In the genomic region with DNA sequence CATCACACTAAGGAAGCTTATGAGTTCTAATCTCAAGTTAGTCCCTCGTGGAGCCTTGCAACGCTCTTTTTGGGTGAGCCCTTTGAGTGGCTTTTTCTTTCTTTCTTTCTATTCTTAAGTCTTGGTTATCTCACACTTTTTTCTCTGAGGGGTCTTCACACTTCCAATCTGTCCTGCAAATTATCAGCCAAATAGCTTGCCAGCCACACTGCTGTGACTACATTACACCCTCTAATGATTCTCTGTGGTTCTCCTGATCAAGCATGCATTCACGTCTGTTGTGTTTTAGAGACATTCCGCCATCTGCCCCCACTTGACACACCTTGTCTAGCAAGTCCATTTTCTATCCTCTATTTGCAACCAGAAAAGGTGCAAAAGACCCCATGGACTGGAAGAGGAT, we compare ENCODE assay signal across 22 cellular contexts.
A peak's percentile ranks its signal among the peaks of the same experiment; 100 is the strongest.
DNase-seq lines count a peak whose midpoint lies in the region; FAIRE-seq and TF ChIP-seq lines count a peak whose summit lies in the region.
"Had no signal": no experiment of that assay in that cellular context is flagged by ENCODE, and none has a peak within 500 bp of the region (broad histone marks: within the 10 kb centered on the region; RNA-seq: fewer than 3 reads in every experiment).

No MANE protein-coding gene starts in this region.

- no peak for TF ChIP-seq CTCF in PC-9 (conservative IDR thresholded peaks at IDR 0.05)
- TF ChIP-seq CTCF in tibial artery (IDR thresholded peaks at IDR 0.05), result no peak

- H3K27ac ChIP-seq in BLaER1 treated with 17β-estradiol and CSF1 and Interleukin-3, amounts not matched to agents 10 nM and 100 nM, result peak overlapping the region; percentile 43 to 90 (median 73); a peak in 21 of 22 replicates
- H3K27ac ChIP-seq in PC-9, result no peak overlapping the region
- H3K27ac ChIP-seq in mesendoderm (ENCODE audit: low read depth, low read length), result no peak overlapping the region
- no peak overlapping the region for H3K27ac ChIP-seq in tibial artery
- H3K27ac ChIP-seq: C4-2B, Peyer's patch, SK-N-MC had no signal

- H3K9ac ChIP-seq in BLaER1 treated with 17β-estradiol and CSF1 and Interleukin-3, amounts not matched to agents 10 nM and 100 nM, result peak overlapping the region in 7 of 11 experiments; percentile 16 to 69 (median 49); a peak in 12 of 22 replicates
- no peak overlapping the region for H3K9ac ChIP-seq in mesendoderm (ENCODE audit: low read length)

- no peak for TF ChIP-seq POLR2A in H54 (IDR thresholded peaks at IDR 0.05; ENCODE audit: low read depth, low read length)

- no peak overlapping the region for H4K5ac ChIP-seq in mesendoderm (ENCODE audit: low read length)

- H3K18ac ChIP-seq in mesendoderm (ENCODE audit: low read length), result no peak overlapping the region

- H3K36me3 ChIP-seq in BLaER1 treated with 17β-estradiol and CSF1 and Interleukin-3, amounts not matched to agents 10 nM and 100 nM, result peaks cover 0 to 3% (median 0%) of the 10 kb centered on the region in 11 experiments; a peak in 2 of 22 replicates
- H3K36me3 ChIP-seq in PC-9 (ENCODE audit: low read depth), result no peaks in the 10 kb centered on the region
- no peaks in the 10 kb centered on the region for H3K36me3 ChIP-seq in mesendoderm (ENCODE audit: control insufficient read depth, insufficient read depth, low read length)
- no peaks in the 10 kb centered on the region for H3K36me3 ChIP-seq in tibial artery
- H3K36me3 ChIP-seq: Peyer's patch had no signal

- H4K20me1 ChIP-seq in BLaER1 treated with 17β-estradiol and CSF1 and Interleukin-3, amounts not matched to agents 10 nM and 100 nM, result no peaks in the 10 kb centered on the region
- no peaks in the 10 kb centered on the region for H4K20me1 ChIP-seq in PC-9 (ENCODE audit: insufficient read depth)

- H2AFZ ChIP-seq in PC-9, result no peak overlapping the region

- intact Hi-C loops in PC-9 (cut with micrococcal nuclease; ENCODE audit: unreplicated experiment) (no loop called here), tibial artery (cut with DNase I; ENCODE audit: low total_unique reads) (no loop called here)

- H3K4ac ChIP-seq in mesendoderm (ENCODE audit: low read depth, low read length), result no peak overlapping the region

- no peaks in the 10 kb centered on the region for H3K27me3 ChIP-seq in BLaER1 treated with 17β-estradiol and CSF1 and Interleukin-3, amounts not matched to agents 10 nM and 100 nM
- H3K27me3 ChIP-seq in PC-9 (ENCODE audit: insufficient read depth, low read depth) (no peaks in the 10 kb centered on the region), mesendoderm (ENCODE audit: insufficient read depth, low read length, poor library complexity) (no peaks in the 10 kb centered on the region), tibial artery (no peaks in the 10 kb centered on the region)
- H3K27me3 ChIP-seq: Peyer's patch had no signal

- H2BK15ac ChIP-seq in mesendoderm (replicated peaks; ENCODE audit: low read depth), result no peak overlapping the region

- DNase-seq in H54 (ENCODE audit: insufficient read length, low spot score), result no peak
- no peak for DNase-seq in PC-9
- peak; percentile 90 for DNase-seq in mesendoderm
- no peak for DNase-seq in tibial artery
- DNase-seq in activated T-cell treated with anti-CD3 and anti-CD28 coated beads for 4 hours, result no peak
- DNase-seq in iPS-NIHi11 (ENCODE audit: low spot score), result no peak
- DNase-seq: CD8-positive, alpha-beta memory T cell; DMS 273 treated with DMSO at 0.1 percent for 48 hours; DMS79 treated with DMSO at 0.1 percent for 48 hours; GF-D8; NCI-H1092 treated with DMSO at 0.1 percent for 48 hours; NCI-H1436; NCI-H187; NCI-H2081 treated with DMSO at 0.1 percent for 48 hours; NCI-H2171; NCI-H526 treated with DMSO at 0.1 percent for 48 hours; Peyer's patch had no signal

- H4K8ac ChIP-seq in mesendoderm (ENCODE audit: low read depth, low read length), result no peak overlapping the region

- CTCF ChIA-PET in PC-9 (lab: Charles Lee), result no interaction called here

- peaks cover 6 to 30% (median 13%) of the 10 kb centered on the region in 11 experiments; a peak in 20 of 22 replicates for H3K9me3 ChIP-seq in BLaER1 treated with 17β-estradiol and CSF1 and Interleukin-3, amounts not matched to agents 10 nM and 100 nM (replicated peaks in 1 of 11)
- H3K9me3 ChIP-seq in PC-9 (ENCODE audit: insufficient read depth, low read depth), result no peaks in the 10 kb centered on the region
- no peaks in the 10 kb centered on the region for H3K9me3 ChIP-seq in tibial artery
- H3K9me3 ChIP-seq: Peyer's patch had no signal

- H3K79me1 ChIP-seq in mesendoderm (ENCODE audit: low read length), result no peaks in the 10 kb centered on the region

- H3K23ac ChIP-seq in mesendoderm (ENCODE audit: low read length), result no peak overlapping the region

- H2AK5ac ChIP-seq in mesendoderm (ENCODE audit: low read length), result no peak overlapping the region

- no peak overlapping the region for H2BK120ac ChIP-seq in mesendoderm (ENCODE audit: low read depth, low read length)

- FAIRE-seq in H54 (lab: Jason Lieb, UNC), result peak; percentile 67
- FAIRE-seq: A204.1, GM12891 had no signal

- 0 out of 2 replicates have a peak, but pooled peaks cover 4% of the 10 kb centered on the region for H3K9me2 ChIP-seq in PC-9 (ENCODE audit: insufficient read depth)

- POLR2A ChIA-PET in PC-9 (lab: Charles Lee; ENCODE audit: unreplicated experiment), result no interaction called here

- H3K79me2 ChIP-seq in PC-9 (ENCODE audit: low read depth) (no peaks in the 10 kb centered on the region), mesendoderm (ENCODE audit: control insufficient read depth, insufficient read depth, low read length) (no peaks in the 10 kb centered on the region)

- no peak overlapping the region for H2BK5ac ChIP-seq in mesendoderm (ENCODE audit: low read length)

- H3F3A ChIP-seq in PC-9 (ENCODE audit: insufficient read depth, low read depth), result no peaks in the 10 kb centered on the region

- H3K4me3 ChIP-seq in BLaER1 treated with 17β-estradiol and CSF1 and Interleukin-3, amounts not matched to agents 10 nM and 100 nM, result no peak overlapping the region; a peak in 1 of 20 replicates
- no peak overlapping the region for H3K4me3 ChIP-seq in PC-9
- H3K4me3 ChIP-seq in mesendoderm (ENCODE audit: low read length), result no peak overlapping the region
- H3K4me3 ChIP-seq in tibial artery, result no peak overlapping the region
- H3K4me3 ChIP-seq: Peyer's patch, SK-N-MC had no signal

- no peak overlapping the region for H3K56ac ChIP-seq in mesendoderm (ENCODE audit: low read length)

- WGBS in mesendoderm (ENCODE audit: extremely low coverage, insufficient coverage, low lambda C conversion rate), result no CpG with 5 or more reads among the region's 4 CpGs

- H3K4me1 ChIP-seq in BLaER1 treated with 17β-estradiol and CSF1 and Interleukin-3, amounts not matched to agents 10 nM and 100 nM, result peaks cover 3 to 56% (median 18%) of the 10 kb centered on the region in 10 experiments; a peak in 15 of 20 replicates
- peaks cover 10% of the 10 kb centered on the region for H3K4me1 ChIP-seq in PC-9 (replicated peaks; ENCODE audit: insufficient read depth)
- H3K4me1 ChIP-seq in mesendoderm (ENCODE audit: control insufficient read depth, low read depth, low read length), result no peaks in the 10 kb centered on the region
- H3K4me1 ChIP-seq in tibial artery, result no peaks in the 10 kb centered on the region
- H3K4me1 ChIP-seq: Peyer's patch had no signal

- H3K4me2 ChIP-seq in BLaER1 treated with 17β-estradiol and CSF1 and Interleukin-3, amounts not matched to agents 10 nM and 100 nM, result peak overlapping the region; percentile 0 to 82 (median 48); a peak in 18 of 22 replicates
- H3K4me2 ChIP-seq in PC-9 (peak overlapping the region; percentile 32; the same call in 1 of the 2 replicates), mesendoderm (ENCODE audit: low read length) (no peak overlapping the region)

- BruUV-seq in PC-9 (replicated peaks; lab: Mats Ljungman, UMichigan), result no TSS peak

Comparison
In these comparisons a context has a peak if more than half of its experiments do, and no peak if none do; other contexts are left out.
1. H3K27ac ChIP-seq: peak in BLaER1 treated with 17β-estradiol and CSF1 and Interleukin-3, amounts not matched to agents 10 nM and 100 nM (11 of 11); none in PC-9 (single experiment), mesendoderm (single experiment) and tibial artery (0 of 2).